In the genomic region with DNA sequence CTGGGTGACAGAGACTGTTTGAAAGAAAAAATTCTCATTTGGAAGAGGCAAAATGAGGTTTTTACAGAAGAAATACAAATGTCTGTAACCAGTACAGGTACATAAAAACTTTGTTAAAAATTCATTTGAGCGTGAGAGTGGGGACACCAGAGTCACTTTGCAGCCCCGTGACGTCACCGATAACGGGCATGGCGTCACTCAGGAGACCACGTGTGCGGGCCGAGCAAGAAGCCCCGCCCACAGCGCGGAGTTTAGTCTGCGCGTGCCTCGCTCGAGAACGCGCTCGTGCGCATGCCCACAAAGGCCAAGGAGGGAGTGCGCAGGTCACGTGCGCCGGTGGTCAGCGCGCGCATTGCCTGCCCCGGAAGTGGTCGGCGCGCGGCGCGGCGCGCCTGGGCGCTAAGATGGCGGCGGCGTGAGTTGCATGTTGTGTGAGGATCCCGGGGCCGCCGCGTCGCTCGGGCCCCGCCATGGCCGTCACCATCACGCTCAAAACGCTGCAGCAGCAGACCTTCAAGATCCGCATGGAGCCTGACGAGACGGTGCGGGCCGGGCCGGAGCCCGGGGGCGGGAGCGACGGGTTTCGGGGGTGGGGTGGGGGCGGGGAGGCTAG, we compare ENCODE assay signal across 9 cellular contexts. TPM values are rescaled to one million over a fixed set of nuclear protein-coding genes. Genes with fewer than 3 reads are reported as not detected.
DNase-seq lines count a peak whose midpoint lies in the region; ATAC-seq, FAIRE-seq and TF ChIP-seq lines count a peak whose summit lies in the region.
"Had no signal": no experiment of that assay in that cellular context is flagged by ENCODE, and none has a peak within 500 bp of the region (broad histone marks: within the 10 kb centered on the region; RNA-seq: fewer than 3 reads in every experiment).

A gene (plus strand): TSS at position 384 of the 613 bp plus-strand sequence. CDS start 87 bp downstream, at position 471.

- peaks cover 42 to 50% of the 10 kb centered on the region in 2 experiments for H3K36me3 ChIP-seq in keratinocyte (ENCODE audit: control insufficient read depth in 2 of 2, extremely low read depth in 1 of 2, insufficient read depth in 2 of 2, low read length in 2 of 2)

- TF ChIP-seq POLR2A in GM19099 (IDR thresholded peaks at IDR 0.05; ENCODE audit: extremely low read depth, insufficient read length, low read depth) = peak; percentile 96

- H3K4me1 ChIP-seq in keratinocyte (ENCODE audit: control insufficient read depth, extremely low read depth, insufficient read depth, low read length) = peaks cover 21% of the 10 kb centered on the region

- dilution Hi-C loops in keratinocyte (cut with MboI; ENCODE audit: extremely low pct_ligation_motif_present, low sequenced_read_pairs) = no loop called here

- peak; percentile 87 to 90 for DNase-seq in AML-193 (lab: John Stamatoyannopoulos, UW)
- peak; percentile 96 for DNase-seq in NCI-H460 (ENCODE audit: extremely low read depth, low read depth)
- DNase-seq in activated CD4-positive, CD25-positive, alpha-beta regulatory T cell treated with anti-CD3 and anti-CD28 coated beads, Interleukin-2, amount 50 U/mL, for 72 hours = peak; percentile 99
- peak; percentile 96 for DNase-seq in cerebellar cortex (ENCODE audit: low spot score)
- no peak for DNase-seq in keratinocyte (ENCODE audit: low read depth, low spot score)
- peak; percentile 97 to 99 (median 98) for DNase-seq in stimulated activated CD4-positive, alpha-beta T cell treated with anti-CD3 and anti-CD28 coated beads, Interleukin-12 subunit alpha, Interleukin-12 subunit beta, amount 100 ng/mL, for 48 hours (ENCODE audit: low read depth in 2 of 3, low spot score in 1 of 3)

- H3K27ac ChIP-seq in keratinocyte (ENCODE audit: control insufficient read depth, insufficient read depth, low read length) = peak within 1 kb of the TSS; percentile 96

- FAIRE-seq in keratinocyte (lab: Jason Lieb, UNC) = peak; percentile 63
- FAIRE-seq: colon had no signal

- no peaks in the 10 kb centered on the region for H3K9me1 ChIP-seq in keratinocyte (ENCODE audit: control insufficient read depth, extremely low read depth, insufficient read depth, low read length)

- TF ChIP-seq CTCF in keratinocyte (optimal IDR thresholded peaks at IDR 0.05 in 1 of 3, IDR thresholded peaks at IDR 0.05 in 1 of 3, conservative IDR thresholded peaks at IDR 0.05 in 1 of 3; ENCODE audit: extremely low read depth in 1 of 3, insufficient read depth in 2 of 3, low read length in 3 of 3) = no peak

- peak within 1 kb of the TSS; percentile 99 for H3K4me2 ChIP-seq in keratinocyte (ENCODE audit: control insufficient read depth, extremely low read depth, insufficient read depth, low read depth, low read length)

- H3K79me2 ChIP-seq in keratinocyte (ENCODE audit: control insufficient read depth, insufficient read depth, low read length) = peaks cover 55% of the 10 kb centered on the region

- peak within 1 kb of the TSS; percentile 97 for H3K9ac ChIP-seq in keratinocyte (ENCODE audit: control insufficient read depth, extremely low read depth, insufficient read depth, low read length)

- no peaks in the 10 kb centered on the region for H3K27me3 ChIP-seq in keratinocyte (ENCODE audit: control insufficient read depth, extremely low read depth, insufficient read depth, low read length)

- H3K4me3 ChIP-seq in keratinocyte (ENCODE audit: control insufficient read depth in 2 of 3, extremely low read depth in 1 of 3, insufficient read depth in 2 of 3, low read depth in 1 of 3, low read length in 3 of 3) = peak within 1 kb of the TSS; percentile 65 to 99 (median 74)

- peaks cover 9% of the 10 kb centered on the region for H4K20me1 ChIP-seq in keratinocyte (ENCODE audit: control insufficient read depth, extremely low read depth, insufficient read depth, low read length)

- ATAC-seq in HG03432 (IDR thresholded peaks at IDR 0.05; ENCODE audit: unreplicated experiment) = peak; percentile 79

- no peak within 1 kb of the TSS for H2AFZ ChIP-seq in keratinocyte (ENCODE audit: control insufficient read depth, low read length)

- H3K9me3 ChIP-seq in keratinocyte (ENCODE audit: control insufficient read depth, low read depth, low read length) = no peaks in the 10 kb centered on the region

RNA-seq across cellular contexts. Expression of the gene that starts here (rescaled TPM):
- 165 and 189 TPM in 2 replicates for total RNA-seq in NCI-H460 (2014; rRNA removed; shearing (Covaris generic))
- 102 and 137 TPM in 2 replicates for polyA plus RNA-seq in NCI-H460 (2014; cell fraction: nucleus; rRNA removed)
- 20.3 to 63.3 TPM (median 23.7 TPM) in 3 replicates for polyA plus RNA-seq in keratinocyte
- 51.3 TPM for polyA plus RNA-seq in keratinocyte (2011; ENCODE audit: low read depth)
- 31.9 and 74.2 TPM in 2 replicates for polyA plus RNA-seq in keratinocyte (2011; cell fraction: cytosol; rRNA removed)
- polyA plus RNA-seq in keratinocyte (2011; cell fraction: nucleus; rRNA removed) = 31.8 and 38.2 TPM in 2 replicates
- polyA plus RNA-seq in keratinocyte (2012; ENCODE audit: low replicate concordance) = 106 and 107 TPM in 2 replicates
- polyA minus RNA-seq in keratinocyte = 24.7 to 169 TPM (median 25.4 TPM) in 3 replicates
- polyA minus RNA-seq in keratinocyte (2011; cell fraction: cytosol; rRNA and poly(A)+ RNA removed) = 84.4 TPM
- polyA minus RNA-seq in keratinocyte (2011; cell fraction: nucleus; rRNA and poly(A)+ RNA removed) = 13.9 and 16.0 TPM in 2 replicates
